1 cellular context compared by ENCODE assay signal in genomic region chr1:25232027-25232865, GRCh38.
TF ChIP-seq lines count a peak whose summit lies in the region.

TSS of gene SYF2 (minus strand) at chr1:25232502. CDS start at chr1:25232467, 35 bp downstream.

TF ChIP-seq in H1, 55 proteins besides CTCF, POLR2A, EP300 and RAD21 (continued from another document):
- TF ChIP-seq TBP (IDR thresholded peaks at IDR 0.05; ENCODE audit: low read depth, low read length) (peak; percentile 88), ZNF274 (IDR thresholded peaks at IDR 0.05; ENCODE audit: borderline replicate concordance, extremely low read depth, low read length) (no peak), JUND (IDR thresholded peaks at IDR 0.05; ENCODE audit: low read length) (no peak), CREB1 (IDR thresholded peaks at IDR 0.05) (peak; percentile 65), SP2 (IDR thresholded peaks at IDR 0.05; ENCODE audit: low read length) (no peak), RBBP5 (IDR thresholded peaks at IDR 0.05; ENCODE audit: borderline replicate concordance, low read depth, low read length) (peak; percentile 88), CBX5 (IDR thresholded peaks at IDR 0.05; ENCODE audit: low read depth, low read length) (no peak), CTBP2 (IDR thresholded peaks at IDR 0.05; ENCODE audit: borderline replicate concordance, insufficient read depth, insufficient read length, low read length) (no peak), FOSL1 (IDR thresholded peaks at IDR 0.05; ENCODE audit: insufficient read depth, low read depth, low read length) (no peak), KDM1A (IDR thresholded peaks at IDR 0.05; ENCODE audit: borderline replicate concordance, low read length) (no peak), SAP30 (IDR thresholded peaks at IDR 0.05; ENCODE audit: insufficient read depth, insufficient replicate concordance, low read length) (peak; percentile 52), CHD1 (IDR thresholded peaks at IDR 0.05; ENCODE audit: low read depth, low read length) (no peak; the same call in 1 of the 2 replicates), SIX5 (IDR thresholded peaks at IDR 0.05; ENCODE audit: low read depth, low read length) (no peak), CBX8 (IDR thresholded peaks at IDR 0.05; ENCODE audit: borderline replicate concordance, low read depth, low read length) (no peak), BACH1 (IDR thresholded peaks at IDR 0.05; ENCODE audit: low read length) (no peak), PHF8 (conservative IDR thresholded peaks at IDR 0.05; ENCODE audit: low read depth, low read length) (peak; percentile 85), CHD7 (IDR thresholded peaks at IDR 0.05; ENCODE audit: insufficient replicate concordance, low read length) (no peak), TAF1 (IDR thresholded peaks at IDR 0.05; ENCODE audit: low read depth, low read length) (peak; percentile 94), HDAC2 (IDR thresholded peaks at IDR 0.05; ENCODE audit: borderline replicate concordance in 1 of 2, low read depth in 2 of 2, low read length in 2 of 2) (peak; percentile 2 to 75; a peak in 1 of 4 replicates), SIRT6 (IDR thresholded peaks at IDR 0.05; ENCODE audit: low read length) (no peak), ATF2 (IDR thresholded peaks at IDR 0.05; ENCODE audit: low read length) (no peak), ASH2L (IDR thresholded peaks at IDR 0.05; ENCODE audit: low read length) (peak; percentile 77), JUN (IDR thresholded peaks at IDR 0.05; ENCODE audit: low read depth, low read length) (no peak), POLR2AphosphoS5 (IDR thresholded peaks at IDR 0.05; ENCODE audit: low read depth, low read length) (peak; percentile 83), YY1 (IDR thresholded peaks at IDR 0.05; ENCODE audit: low read depth, low read length) (peak; percentile 90), EZH2 (IDR thresholded peaks at IDR 0.05; ENCODE audit: low read depth, low read length, severe bottlenecking) (no peak), E2F6 (IDR thresholded peaks at IDR 0.05) (no peak), SRF (IDR thresholded peaks at IDR 0.05; ENCODE audit: low read depth, low read length) (0 out of 2 replicates have a peak, but pooled peaks have one; percentile 11), CEBPB (IDR thresholded peaks at IDR 0.05; ENCODE audit: low read depth, low read length) (0 out of 2 replicates have a peak, but pooled peaks have one; percentile 33), SIN3A (conservative IDR thresholded peaks at IDR 0.05 in 1 of 2, IDR thresholded peaks at IDR 0.05 in 1 of 2; ENCODE audit: low read depth in 1 of 2, low read length in 2 of 2) (peak; percentile 77 to 97), TAF7 (optimal IDR thresholded peaks at IDR 0.05; ENCODE audit: borderline replicate concordance, low read depth, low read length) (peak; percentile 61), GTF2F1 (IDR thresholded peaks at IDR 0.05; ENCODE audit: borderline replicate concordance, low read depth, low read length) (0 out of 2 replicates have a peak, but pooled peaks have one; percentile 24), TEAD4 (IDR thresholded peaks at IDR 0.05; ENCODE audit: low read depth, low read length) (no peak), GABPA (IDR thresholded peaks at IDR 0.05; ENCODE audit: borderline replicate concordance, insufficient read depth, low read length) (peak; percentile 89; the same call in 1 of the 2 replicates), HDAC6 (IDR thresholded peaks at IDR 0.05; ENCODE audit: low read depth, low read length) (no peak), RFX5 (IDR thresholded peaks at IDR 0.05; ENCODE audit: borderline replicate concordance, low read depth, low read length) (no peak), BCL11A (IDR thresholded peaks at IDR 0.05; ENCODE audit: low read depth in 2 of 2, low read length in 2 of 2) (no peak)
